Comparison of ENCODE assay signal across 23 cellular contexts in the genomic region with DNA sequence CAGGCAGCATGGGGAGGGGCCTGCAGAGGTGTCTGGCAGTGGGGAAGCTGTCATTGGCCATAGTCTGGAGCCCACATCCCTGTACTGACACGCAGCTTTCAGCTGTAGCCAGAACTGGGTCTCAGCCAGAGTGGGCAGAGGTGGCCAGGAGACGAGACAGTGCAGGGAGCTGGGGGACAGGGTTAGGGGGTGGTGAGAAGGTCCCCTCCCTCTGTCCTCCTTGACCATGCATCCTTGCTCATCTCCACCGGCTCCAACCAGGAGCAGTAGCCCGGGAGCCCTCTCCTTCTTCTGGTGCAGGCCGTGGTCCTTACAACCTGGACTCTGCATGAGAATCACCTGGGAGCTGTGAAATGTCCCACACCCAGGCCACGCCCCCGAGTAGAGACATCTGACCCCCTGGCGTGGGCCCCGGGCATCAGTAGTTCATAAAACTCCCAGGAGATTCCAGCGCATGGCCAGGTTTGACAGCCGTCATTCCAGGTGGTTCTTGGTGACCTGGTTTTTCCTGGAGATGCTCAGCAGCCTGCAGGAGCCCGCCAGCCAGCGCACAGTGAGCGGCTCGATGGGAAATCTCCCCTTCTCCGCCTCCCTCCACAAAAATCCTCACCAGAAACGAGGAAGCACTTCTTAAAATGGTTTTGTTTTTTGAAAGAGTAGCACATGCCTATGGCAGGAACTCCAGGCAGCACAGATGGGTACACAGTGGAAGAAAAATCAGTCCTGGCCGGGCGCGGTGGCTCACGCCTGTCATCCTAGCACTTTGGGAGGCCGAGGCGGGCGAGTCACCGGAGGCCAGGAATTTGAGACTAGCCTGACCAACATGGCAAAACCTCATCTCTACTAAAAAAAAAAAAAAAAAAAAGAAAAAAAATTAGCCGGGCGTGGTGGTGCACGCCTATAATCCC.
"Had no signal": no experiment of that assay in that cellular context is flagged by ENCODE, and none has a peak within 500 bp of the region (broad histone marks: within the 10 kb centered on the region; RNA-seq: fewer than 3 reads in every experiment).

No MANE protein-coding gene starts in this region.

- H3K36me3 ChIP-seq: vagina had no signal

- ATAC-seq: activated CD4-positive, CD25-positive, alpha-beta regulatory T cell treated with anti-CD3 and anti-CD28 coated beads, Interleukin-2, amount 50 U/mL, for 24 hours; foreskin keratinocyte; left cardiac atrium; left ventricle myocardium superior; right cardiac atrium; stimulated activated naive CD8-positive, alpha-beta T cell treated with anti-CD3 and anti-CD28 coated beads, Interleukin-15, Interleukin-2, amounts not matched to agents 100 U/mL and 50 U/mL, for 24 hours had no signal

- H3K27ac Mint-ChIP-seq: type B pancreatic cell had no signal

- H3K4me1 ChIP-seq: esophagus muscularis mucosa, foreskin keratinocyte, parathyroid adenoma, vagina had no signal

- H3K9me3 ChIP-seq: esophagus muscularis mucosa, vagina had no signal

- H3K79me2 ChIP-seq: hepatocyte, parathyroid adenoma had no signal

- H3K4me2 ChIP-seq: hepatocyte had no signal

- DNase-seq: activated CD4-positive, alpha-beta T cell treated with anti-CD3 and anti-CD28 coated beads for 48 hours; activated CD4-positive, alpha-beta T cell treated with anti-CD3 and anti-CD28 coated beads, Interleukin-2, amount 50 U/mL, for 48 hours; activated CD8-positive, alpha-beta memory T cell treated with anti-CD3 and anti-CD28 coated beads for 24 hours; activated gamma-delta T cell treated with Interleukin-2 at 50 U/mL for 16 hours; activated naive CD4-positive, alpha-beta T cell treated with anti-CD3 and anti-CD28 coated beads, Interleukin-2, amount 50 U/mL, for 16 hours; amniotic stem cell; dermis blood vessel endothelial cell; effector CD4-positive, alpha-beta T cell; foreskin keratinocyte; left cardiac atrium; left ventricle myocardium superior; mammary epithelial cell; nucleus accumbens; right cardiac atrium; stimulated activated naive CD8-positive, alpha-beta T cell treated with anti-CD3 and anti-CD28 coated beads, Interleukin-15, Interleukin-2, amounts not matched to agents 100 U/mL and 50 U/mL, for 24 hours had no signal

- H3K27me3 ChIP-seq: esophagus muscularis mucosa, foreskin keratinocyte, hepatocyte, vagina had no signal

- H3K4me1 Mint-ChIP-seq: central memory CD8-positive, alpha-beta T cell had no signal

- H3K9ac ChIP-seq: parathyroid adenoma had no signal

- H3K9me3 Mint-ChIP-seq: central memory CD8-positive, alpha-beta T cell; type B pancreatic cell had no signal

- H3K27me3 Mint-ChIP-seq: central memory CD8-positive, alpha-beta T cell; type B pancreatic cell had no signal

- H3K27ac ChIP-seq: esophagus muscularis mucosa, foreskin keratinocyte, hepatocyte, parathyroid adenoma, vagina, VCaP had no signal

- H3K4me3 Mint-ChIP-seq: central memory CD8-positive, alpha-beta T cell; type B pancreatic cell had no signal

- H2AFZ ChIP-seq: hepatocyte, parathyroid adenoma had no signal

- H3K4me3 ChIP-seq: esophagus muscularis mucosa, hepatocyte, vagina had no signal
